In genomic region chr4:77154761-77155499, GRCh38 we compare ENCODE assay signal across 10 cellular contexts. TPM values are rescaled to one million over a fixed set of nuclear protein-coding genes. Genes with fewer than 3 reads are reported as not detected.
DNase-seq lines count a peak whose midpoint lies in the region; ATAC-seq and TF ChIP-seq lines count a peak whose summit lies in the region.
"Had no signal": no experiment of that assay in that cellular context is flagged by ENCODE, and none has a peak within 500 bp of the region (broad histone marks: within the 10 kb centered on the region; RNA-seq: fewer than 3 reads in every experiment).

No MANE protein-coding gene starts in this region.

- H3K27ac Mint-ChIP-seq in progenitor cell of endocrine pancreas = peak overlapping the region; percentile 100

- no peaks in the 10 kb centered on the region for H3K27me3 Mint-ChIP-seq in progenitor cell of endocrine pancreas

- no peaks in the 10 kb centered on the region for H3K27me3 ChIP-seq in dorsolateral prefrontal cortex

- intact Hi-C loops in dorsolateral prefrontal cortex (cut with DNase I) = loop anchor here (1.0 to 5.0 kb wide), 4 partner anchors 34 to 208 kb away; partner anchors contain the start of gene SEPTIN11 (in 1 of the 2)

- peak overlapping the region; percentile 14 to 99 (median 96) for H3K27ac ChIP-seq in dorsolateral prefrontal cortex
- H3K27ac ChIP-seq: WERI-Rb-1 had no signal

- H3K4me3 ChIP-seq in dorsolateral prefrontal cortex = peak overlapping the region in 20 of 59 donors; percentile 5 to 99 (median 94)

- H3K36me3 Mint-ChIP-seq in progenitor cell of endocrine pancreas (ENCODE audit: insufficient read depth) = peaks cover 7% of the 10 kb centered on the region

- no peaks in the 10 kb centered on the region for H3K9me3 Mint-ChIP-seq in progenitor cell of endocrine pancreas (ENCODE audit: low read depth)

- H3K4me1 Mint-ChIP-seq in progenitor cell of endocrine pancreas (ENCODE audit: low read depth) = peaks cover 37% of the 10 kb centered on the region

- DNase-seq in NCI-H1436 treated with DMSO at 0.1 percent for 48 hours (lab: John Stamatoyannopoulos, UW) = peak; percentile 3
- DNase-seq in NCI-H1436 (lab: John Stamatoyannopoulos, UW) = no peak
- DNase-seq in NCI-H69 (lab: John Stamatoyannopoulos, UW) = peak; percentile 14
- DNase-seq in dorsolateral prefrontal cortex = no peak
- no peak for DNase-seq in progenitor cell of endocrine pancreas (ENCODE audit: low spot score, unreplicated experiment)
- no peak for DNase-seq in amniotic stem cell (lab: John Stamatoyannopoulos, UW)
- DNase-seq in stimulated activated CD8-positive, alpha-beta memory T cell treated with anti-CD3 and anti-CD28 coated beads, Interleukin-4, amount 100 ng/mL, for 48 hours = no peak
- DNase-seq: dermis blood vessel endothelial cell, WERI-Rb-1 had no signal

- ATAC-seq in GM21390 (IDR thresholded peaks at IDR 0.05; ENCODE audit: unreplicated experiment) = no peak

- TF ChIP-seq CTCF in dorsolateral prefrontal cortex (IDR thresholded peaks at IDR 0.05 in 54 of 56, conservative IDR thresholded peaks at IDR 0.05 in 2 of 56; ENCODE audit: low read depth in 1 of 56, partially characterized antibody in 56 of 56) (no peak), progenitor cell of endocrine pancreas (IDR thresholded peaks at IDR 0.05; ENCODE audit: unreplicated experiment) (no peak)

- no peak overlapping the region for H3K4me3 Mint-ChIP-seq in progenitor cell of endocrine pancreas (ENCODE audit: low read depth)

RNA-seq across cellular contexts. Expression of gene CCNG2, which starts 2.1 kb away (rescaled TPM):
- total RNA-seq in dorsolateral prefrontal cortex (10 to 100 TPM; 26.7 to 72.3 (median 49.5) TPM), progenitor cell of endocrine pancreas (84.0 and 89.5 TPM in 2 replicates)

Comparison
In these comparisons a context has a peak if more than half of its experiments do, and no peak if none do; other contexts are left out.
1. DNase-seq: peak in NCI-H1436 treated with DMSO at 0.1 percent for 48 hours (single experiment) and NCI-H69 (single experiment); none in NCI-H1436 (single experiment), dorsolateral prefrontal cortex (0 of 10), progenitor cell of endocrine pancreas (single experiment), amniotic stem cell (single experiment) and stimulated activated CD8-positive, alpha-beta memory T cell treated with anti-CD3 and anti-CD28 coated beads, Interleukin-4, amount 100 ng/mL, for 48 hours (single experiment).